19 cellular contexts compared by ENCODE assay signal in the genomic region with DNA sequence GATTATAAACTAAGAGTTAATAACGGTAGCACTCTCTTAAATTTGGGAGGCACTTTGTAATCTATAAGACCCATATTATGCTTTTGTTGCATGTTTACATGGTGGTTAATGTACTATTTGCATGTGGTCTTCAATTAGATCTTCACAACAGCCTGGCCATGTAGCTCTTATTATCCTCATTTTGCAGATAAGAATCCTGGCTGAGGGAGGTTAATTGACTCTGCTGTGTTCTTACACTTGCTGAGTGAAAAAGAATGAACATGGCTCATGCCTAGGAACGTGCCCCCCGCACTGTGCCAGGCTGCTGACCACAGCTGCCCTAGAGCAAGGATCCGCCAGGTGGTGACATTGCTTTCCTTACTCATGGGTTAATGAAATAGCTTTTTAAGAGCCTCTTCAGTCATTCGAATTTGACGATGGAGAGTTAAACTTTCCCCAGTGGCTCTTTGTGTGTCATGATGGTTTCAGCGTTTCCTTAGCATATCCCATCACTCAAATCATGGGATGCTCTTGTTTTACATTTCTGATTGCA.
DNase-seq lines count a peak whose midpoint lies in the region; ATAC-seq and TF ChIP-seq lines count a peak whose summit lies in the region.
"Had no signal": no experiment of that assay in that cellular context is flagged by ENCODE, and none has a peak within 500 bp of the region (broad histone marks: within the 10 kb centered on the region; RNA-seq: fewer than 3 reads in every experiment).

No MANE protein-coding gene starts in this region.

- no peak overlapping the region for H2AK5ac ChIP-seq in H9 (ENCODE audit: insufficient read length, low read length)

- H3K27ac ChIP-seq in H9 (ENCODE audit: insufficient read length, low read depth, low read length) (no peak overlapping the region), OCI-LY7 (ENCODE audit: low read depth, low read length, poor library complexity, severe bottlenecking) (no peak overlapping the region)
- H3K27ac ChIP-seq: transverse colon had no signal

- H3K9ac ChIP-seq in H9 (ENCODE audit: extremely low read depth, insufficient read length, low read length) = no peak overlapping the region

- no peaks in the 10 kb centered on the region for H3K9me3 ChIP-seq in H9 (ENCODE audit: control insufficient read depth, low read depth, low read length)
- H3K9me3 ChIP-seq in OCI-LY7 (ENCODE audit: low read length) = no peaks in the 10 kb centered on the region
- H3K9me3 ChIP-seq in T-helper 17 cell (ENCODE audit: control insufficient read depth, low read length, poor library complexity, severe bottlenecking) = no peaks in the 10 kb centered on the region
- H3K9me3 ChIP-seq: transverse colon had no signal

- H3K27me3 ChIP-seq in H9 (ENCODE audit: insufficient read depth, low read length) = no peaks in the 10 kb centered on the region
- H3K27me3 ChIP-seq: transverse colon had no signal

- H3K4ac ChIP-seq in H9 (ENCODE audit: low read depth, low read length) = no peak overlapping the region

- H3K23ac ChIP-seq in H9 (ENCODE audit: insufficient read length, low read depth, low read length) = no peak overlapping the region

- H3K79me1 ChIP-seq in H9 (ENCODE audit: insufficient read depth, low read depth, low read length, poor library complexity, severe bottlenecking) = no peaks in the 10 kb centered on the region

- intact Hi-C loops in OCI-LY7 (cut with micrococcal nuclease; ENCODE audit: unreplicated experiment) = no loop called here

- no peaks in the 10 kb centered on the region for H3K9me2 ChIP-seq in OCI-LY7 (ENCODE audit: insufficient read depth, low read length)

- no peaks in the 10 kb centered on the region for H3K36me3 Mint-ChIP-seq in H9 (ENCODE audit: insufficient read depth in 1 of 3, low read depth in 3 of 3)
- H3K36me3 Mint-ChIP-seq in T-helper 17 cell (ENCODE audit: low read depth) = no peaks in the 10 kb centered on the region
- H3K36me3 Mint-ChIP-seq: activated CD4-positive, alpha-beta memory T cell treated with anti-CD3 and anti-CD28 coated beads for 36 hours; CD4-positive, alpha-beta memory T cell; stimulated activated memory B cell treated with anti-CD40 and anti-IgM and Interleukin-4, amounts not matched to agents 10 μg/mL and 1 μg/mL and 100 μg/mL, for 72 hours had no signal

- no CpG with 5 or more reads among the region's 7 CpGs for WGBS in H9 (ENCODE audit: extremely low coverage, insufficient read length, low lambda C conversion rate)

- H2BK5ac ChIP-seq in H9 (ENCODE audit: insufficient read length, low read length) = no peak overlapping the region

- H3K36me3 ChIP-seq in OCI-LY7 (ENCODE audit: insufficient read depth, low read length) = no peaks in the 10 kb centered on the region
- H3K36me3 ChIP-seq: transverse colon had no signal

- H3K56ac ChIP-seq in H9 (ENCODE audit: insufficient read length, low read depth, low read length) = no peak overlapping the region

- no peak overlapping the region for H2BK20ac ChIP-seq in H9 (ENCODE audit: low read depth, low read length, poor library complexity, severe bottlenecking)

- H4K91ac ChIP-seq in H9 (ENCODE audit: insufficient read length, low read depth, low read length) = no peak overlapping the region

- no peaks in the 10 kb centered on the region for H3K23me2 ChIP-seq in H9 (ENCODE audit: insufficient read length, low read depth, low read length, poor library complexity, severe bottlenecking)

- H4K20me1 ChIP-seq in H9 (ENCODE audit: control insufficient read depth, insufficient read depth, insufficient read length) (no peaks in the 10 kb centered on the region), OCI-LY7 (ENCODE audit: insufficient read depth, low read length) (no peaks in the 10 kb centered on the region)

- H3K4me2 ChIP-seq in H9 (ENCODE audit: insufficient read depth, insufficient read length, low read length) (no peak overlapping the region), OCI-LY7 (ENCODE audit: low read length) (no peak overlapping the region)
- H3K4me2 ChIP-seq: smooth muscle cell had no signal

- H3K4me3 ChIP-seq in OCI-LY7 (ENCODE audit: low read depth, low read length, poor library complexity, severe bottlenecking) (no peak overlapping the region), fibroblast of pulmonary artery (replicated peaks; ENCODE audit: low read depth, low read length) (no peak overlapping the region)
- H3K4me3 ChIP-seq: smooth muscle cell, transverse colon had no signal

- H3K27ac Mint-ChIP-seq in H9 = no peak overlapping the region; a peak in 1 of 7 replicates
- H3K27ac Mint-ChIP-seq in T-helper 17 cell = no peak overlapping the region
- H3K27ac Mint-ChIP-seq: activated CD4-positive, alpha-beta memory T cell treated with anti-CD3 and anti-CD28 coated beads for 36 hours; activated T-helper 1 cell treated with anti-CD3 and anti-CD28 coated beads, Interleukin-12 subunit alpha, Interleukin-12 subunit beta, Interleukin-2, Interleukin-4 antibody, amounts not matched to agents 30 ng/mL and 10 ng/mL and 1 ng/mL, durations not matched to agents 14 hours and 24 hours and 36 hours; CD4-positive, alpha-beta memory T cell; stimulated activated memory B cell treated with anti-CD40 and anti-IgM and Interleukin-4, amounts not matched to agents 10 μg/mL and 1 μg/mL and 100 μg/mL, for 72 hours had no signal

- H3T11ph ChIP-seq in H9 (ENCODE audit: low read length) = no peak overlapping the region

- H3K27me3 Mint-ChIP-seq in H9 (ENCODE audit: low read depth) = no peaks in the 10 kb centered on the region
- peaks cover 7% of the 10 kb centered on the region for H3K27me3 Mint-ChIP-seq in T-helper 17 cell
- H3K27me3 Mint-ChIP-seq: activated CD4-positive, alpha-beta memory T cell treated with anti-CD3 and anti-CD28 coated beads for 36 hours; central memory CD8-positive, alpha-beta T cell; stimulated activated memory B cell treated with anti-CD40 and anti-IgM and Interleukin-4, amounts not matched to agents 10 μg/mL and 1 μg/mL and 100 μg/mL, for 72 hours had no signal

- H3K14ac ChIP-seq in H9 (ENCODE audit: insufficient read depth, low read length) = no peak overlapping the region

- no peak overlapping the region for H3K4me3 Mint-ChIP-seq in H9
- no peak overlapping the region for H3K4me3 Mint-ChIP-seq in T-helper 17 cell
- H3K4me3 Mint-ChIP-seq: activated CD4-positive, alpha-beta memory T cell treated with anti-CD3 and anti-CD28 coated beads for 36 hours; activated T-helper 1 cell treated with anti-CD3 and anti-CD28 coated beads, Interleukin-12 subunit alpha, Interleukin-12 subunit beta, Interleukin-2, Interleukin-4 antibody, amounts not matched to agents 30 ng/mL and 10 ng/mL and 1 ng/mL, durations not matched to agents 14 hours and 24 hours and 36 hours; CD4-positive, alpha-beta memory T cell; central memory CD8-positive, alpha-beta T cell; stimulated activated memory B cell treated with anti-CD40 and anti-IgM and Interleukin-4, amounts not matched to agents 10 μg/mL and 1 μg/mL and 100 μg/mL, for 72 hours had no signal

- H3K18ac ChIP-seq in H9 (ENCODE audit: insufficient read length, low read depth, low read length) = no peak overlapping the region

- POLR2A ChIA-PET in OCI-LY7 (lab: Charles Lee) = no interaction called here

- no peak overlapping the region for H2BK12ac ChIP-seq in H9 (ENCODE audit: insufficient read length, low read depth, low read length)

- BruUV-seq in OCI-LY7 (replicated peaks; lab: Mats Ljungman, UMichigan) = no TSS peak

- H3K4me1 ChIP-seq in H9 (ENCODE audit: insufficient read depth, low read length) (peaks cover 3% of the 10 kb centered on the region; the same call in 1 of the 2 replicates), OCI-LY7 (ENCODE audit: insufficient read depth, low read length, poor library complexity, severe bottlenecking) (no peaks in the 10 kb centered on the region)
- H3K4me1 ChIP-seq: transverse colon had no signal

- peaks cover 13 to 15% of the 10 kb centered on the region in 2 experiments; a peak in 3 of 4 replicates for H3K4me1 Mint-ChIP-seq in H9
- H3K4me1 Mint-ChIP-seq in T-helper 17 cell = peaks cover 2% of the 10 kb centered on the region
- H3K4me1 Mint-ChIP-seq: CD4-positive, alpha-beta memory T cell; central memory CD8-positive, alpha-beta T cell; stimulated activated memory B cell treated with anti-CD40 and anti-IgM and Interleukin-4, amounts not matched to agents 10 μg/mL and 1 μg/mL and 100 μg/mL, for 72 hours had no signal

- DNase-seq in Daoy (ENCODE audit: low read depth) = peak; percentile 39
- DNase-seq in H9 = peak; percentile 58
- no peak for DNase-seq in OCI-LY7 (ENCODE audit: low spot score)
- peak; percentile 48 for DNase-seq in fibroblast of pulmonary artery (ENCODE audit: low read depth)
- no peak for DNase-seq in C1 segment of cervical spinal cord (lab: John Stamatoyannopoulos, UW)
- no peak for DNase-seq in T-helper 17 cell
- no peak for DNase-seq in T-helper 2 cell
- DNase-seq: activated CD4-positive, alpha-beta memory T cell treated with anti-CD3 and anti-CD28 coated beads for 36 hours; CD4-positive, alpha-beta memory T cell; effector memory CD4-positive, alpha-beta T cell; HCEC 1CT; NCI-H187 treated with DMSO at 0.1 percent for 48 hours; NCI-H774; SHP77 treated with DMSO at 0.1 percent for 48 hours; transverse colon had no signal

- CTCF ChIA-PET in OCI-LY7 (lab: Charles Lee; ENCODE audit: unreplicated experiment) = no interaction called here

- no peak overlapping the region for H4K5ac ChIP-seq in H9 (ENCODE audit: insufficient read length, low read depth, low read length)

- no peak overlapping the region for H2BK120ac ChIP-seq in H9 (ENCODE audit: low read depth, low read length, poor library complexity, severe bottlenecking)

- H4K8ac ChIP-seq in H9 (replicated peaks; ENCODE audit: insufficient read length, low read depth, low read length) = no peak overlapping the region

- ATAC-seq in T-helper 17 cell = no peak
- ATAC-seq: stimulated activated memory B cell treated with anti-CD40 and anti-IgM and Interleukin-4, amounts not matched to agents 10 μg/mL and 1 μg/mL and 100 μg/mL, for 72 hours had no signal

- H2BK15ac ChIP-seq in H9 (ENCODE audit: low read depth, low read length) = no peak overlapping the region

- no peaks in the 10 kb centered on the region; a peak in 1 of 5 replicates for H3K9me3 Mint-ChIP-seq in H9
- H3K9me3 Mint-ChIP-seq: activated CD4-positive, alpha-beta memory T cell treated with anti-CD3 and anti-CD28 coated beads for 36 hours; activated T-helper 1 cell treated with anti-CD3 and anti-CD28 coated beads, Interleukin-12 subunit alpha, Interleukin-12 subunit beta, Interleukin-2, Interleukin-4 antibody, amounts not matched to agents 30 ng/mL and 10 ng/mL and 1 ng/mL, durations not matched to agents 14 hours and 24 hours and 36 hours; CD4-positive, alpha-beta memory T cell; central memory CD8-positive, alpha-beta T cell; stimulated activated memory B cell treated with anti-CD40 and anti-IgM and Interleukin-4, amounts not matched to agents 10 μg/mL and 1 μg/mL and 100 μg/mL, for 72 hours had no signal

- H3K79me2 ChIP-seq in H9 (ENCODE audit: insufficient read depth, low read length) = no peaks in the 10 kb centered on the region
- no peaks in the 10 kb centered on the region for H3K79me2 ChIP-seq in OCI-LY7 (ENCODE audit: insufficient read depth, low read depth, low read length)

- H2AFZ ChIP-seq in H9 (ENCODE audit: low read length) (no peak overlapping the region), OCI-LY7 (ENCODE audit: low read length) (no peak overlapping the region)

- TF ChIP-seq CTCF in H9 (conservative IDR thresholded peaks at IDR 0.05) (peak; percentile 57; the same call in 2 of the 3 replicates), OCI-LY7 (conservative IDR thresholded peaks at IDR 0.05; ENCODE audit: low read length) (0 out of 2 replicates have a peak, but pooled peaks have one; percentile 18), fibroblast of pulmonary artery (IDR thresholded peaks at IDR 0.05; ENCODE audit: low read length, missing control alignments) (peak; percentile 56)

Comparison
In these comparisons a context has a peak if more than half of its experiments do, and no peak if none do; other contexts are left out.
1. DNase-seq: peak in Daoy (single experiment), H9 (single experiment) and fibroblast of pulmonary artery (single experiment); none in OCI-LY7 (single experiment), C1 segment of cervical spinal cord (0 of 14), T-helper 17 cell (0 of 3) and T-helper 2 cell (0 of 5).
2. Peak in every context shown above with its lines, with median percentiles within 50 percentile points of each other: CTCF ChIP-seq.